In genomic region chr2:45860136-45861106, GRCh38 we compare ENCODE assay signal across 10 cellular contexts.
DNase-seq lines count a peak whose midpoint lies in the region; ATAC-seq and TF ChIP-seq lines count a peak whose summit lies in the region.
"Had no signal": no experiment of that assay in that cellular context is flagged by ENCODE, and none has a peak within 500 bp of the region (broad histone marks: within the 10 kb centered on the region; RNA-seq: fewer than 3 reads in every experiment).

No MANE protein-coding gene starts in this region.

- WGBS in thymus, result 13% methylated on average over 8 of the region's 8 CpGs

- H3K36me3 ChIP-seq in thymus (ENCODE audit: control insufficient read depth, insufficient read depth), result no peaks in the 10 kb centered on the region

- DNase-seq in NCI-H1417 (lab: John Stamatoyannopoulos, UW) (peak; percentile 26 to 61 (median 37)), NCI-H1417 treated with DMSO at 0.1 percent for 48 hours (lab: John Stamatoyannopoulos, UW) (no peak), RPMI8226 (peak; percentile 10), choroid plexus epithelial cell (ENCODE audit: low read depth) (peak; percentile 69), memory B cell (ENCODE audit: low spot score in 2 of 2) (no peak), NCI-H1694 treated with DMSO at 0.1 percent for 48 hours (lab: John Stamatoyannopoulos, UW) (no peak), NCI-H446 treated with DMSO at 0.1 percent for 48 hours (lab: John Stamatoyannopoulos, UW) (no peak)

- H3K36me3 Mint-ChIP-seq in memory B cell, result peaks cover 15% of the 10 kb centered on the region

- peak; percentile 68 for ATAC-seq in memory B cell (ENCODE audit: low read depth)

- no peaks in the 10 kb centered on the region for H3K27me3 ChIP-seq in thymus (ENCODE audit: control insufficient read depth, insufficient read depth)

- H3K9me3 Mint-ChIP-seq in memory B cell, result no peaks in the 10 kb centered on the region

- H3K4me1 Mint-ChIP-seq in memory B cell, result peaks cover 26% of the 10 kb centered on the region

- H3K27ac Mint-ChIP-seq in memory B cell, result peak overlapping the region; percentile 84

- H3K4me1 ChIP-seq in thymus (ENCODE audit: control insufficient read depth, insufficient read depth, low read length), result peaks cover 9% of the 10 kb centered on the region
- H3K4me1 ChIP-seq: A549 had no signal

- TF ChIP-seq CTCF in choroid plexus epithelial cell (conservative IDR thresholded peaks at IDR 0.05; ENCODE audit: low read depth, low read length), result peak; percentile 30

- H3K4me3 ChIP-seq in choroid plexus epithelial cell (ENCODE audit: low read depth, low read length) (peak overlapping the region; percentile 46), thymus (ENCODE audit: low read length) (peak overlapping the region; percentile 32)
- H3K4me3 ChIP-seq: A549 had no signal

- H3K9me3 ChIP-seq in thymus (ENCODE audit: control insufficient read depth), result no peaks in the 10 kb centered on the region
- H3K9me3 ChIP-seq: A549 had no signal

- H3K4me3 Mint-ChIP-seq in memory B cell, result peak overlapping the region; percentile 81

- no peaks in the 10 kb centered on the region for H3K27me3 Mint-ChIP-seq in memory B cell

- H3K27ac ChIP-seq in thymus (ENCODE audit: low read depth), result no peak overlapping the region
- H3K27ac ChIP-seq: A549, VCaP had no signal

Comparison
In these comparisons a context has a peak if more than half of its experiments do, and no peak if none do; other contexts are left out.
1. DNase-seq: peak in NCI-H1417 (3 of 3), RPMI8226 (single experiment) and choroid plexus epithelial cell (single experiment); none in NCI-H1417 treated with DMSO at 0.1 percent for 48 hours (single experiment), memory B cell (0 of 2), NCI-H1694 treated with DMSO at 0.1 percent for 48 hours (single experiment) and NCI-H446 treated with DMSO at 0.1 percent for 48 hours (single experiment).